In genomic region chr1:40161125-40161887, GRCh38 we compare ENCODE assay signal across 1 cellular context.
A peak's percentile ranks its signal among the peaks of the same experiment; 100 is the strongest.
TF ChIP-seq lines count a peak whose summit lies in the region.

RLF (plus strand) TSS chr1:40161387; CDS start chr1:40161400, 13 bp downstream.

TF ChIP-seq in K562, 482 proteins besides CTCF, POLR2A, EP300 and RAD21 (continued from another document and continues in another):
- no peak for TF ChIP-seq ZNF551 (CRISPR knock-in tag; IDR thresholded peaks at IDR 0.05)
- no peak for TF ChIP-seq ZBTB5 (IDR thresholded peaks at IDR 0.05)
- peak; percentile 83 for TF ChIP-seq JUND (IDR thresholded peaks at IDR 0.05; ENCODE audit: borderline replicate concordance, low read depth, low read length)
- no peak; the same call in 2 of the 3 replicates for TF ChIP-seq JUND (tag; IDR thresholded peaks at IDR 0.05; ENCODE audit: borderline replicate concordance, low read depth, low read length)
- no peak; the same call in 1 of the 2 replicates for TF ChIP-seq SMAD4 (CRISPR knock-in tag; conservative IDR thresholded peaks at IDR 0.05)
- no peak for TF ChIP-seq KLF16 (IDR thresholded peaks at IDR 0.05)
- TF ChIP-seq BACH1 (tag; IDR thresholded peaks at IDR 0.05) = no peak
- TF ChIP-seq JUNB (CRISPR knock-in tag; conservative IDR thresholded peaks at IDR 0.05) = no peak
- TF ChIP-seq ZNF175 (CRISPR knock-in tag; IDR thresholded peaks at IDR 0.05; ENCODE audit: low read depth) = no peak; the same call in 1 of the 2 replicates
- no peak; the same call in 1 of the 2 replicates for TF ChIP-seq NR1H2 (CRISPR knock-in tag; IDR thresholded peaks at IDR 0.05)
- TF ChIP-seq ZNF75A (CRISPR knock-in tag; IDR thresholded peaks at IDR 0.05) = no peak
- no peak for TF ChIP-seq ZNF184 (CRISPR knock-in tag; IDR thresholded peaks at IDR 0.05)
- no peak for TF ChIP-seq ZNF695 (CRISPR knock-in tag; IDR thresholded peaks at IDR 0.05)
- TF ChIP-seq, protein P1, sequence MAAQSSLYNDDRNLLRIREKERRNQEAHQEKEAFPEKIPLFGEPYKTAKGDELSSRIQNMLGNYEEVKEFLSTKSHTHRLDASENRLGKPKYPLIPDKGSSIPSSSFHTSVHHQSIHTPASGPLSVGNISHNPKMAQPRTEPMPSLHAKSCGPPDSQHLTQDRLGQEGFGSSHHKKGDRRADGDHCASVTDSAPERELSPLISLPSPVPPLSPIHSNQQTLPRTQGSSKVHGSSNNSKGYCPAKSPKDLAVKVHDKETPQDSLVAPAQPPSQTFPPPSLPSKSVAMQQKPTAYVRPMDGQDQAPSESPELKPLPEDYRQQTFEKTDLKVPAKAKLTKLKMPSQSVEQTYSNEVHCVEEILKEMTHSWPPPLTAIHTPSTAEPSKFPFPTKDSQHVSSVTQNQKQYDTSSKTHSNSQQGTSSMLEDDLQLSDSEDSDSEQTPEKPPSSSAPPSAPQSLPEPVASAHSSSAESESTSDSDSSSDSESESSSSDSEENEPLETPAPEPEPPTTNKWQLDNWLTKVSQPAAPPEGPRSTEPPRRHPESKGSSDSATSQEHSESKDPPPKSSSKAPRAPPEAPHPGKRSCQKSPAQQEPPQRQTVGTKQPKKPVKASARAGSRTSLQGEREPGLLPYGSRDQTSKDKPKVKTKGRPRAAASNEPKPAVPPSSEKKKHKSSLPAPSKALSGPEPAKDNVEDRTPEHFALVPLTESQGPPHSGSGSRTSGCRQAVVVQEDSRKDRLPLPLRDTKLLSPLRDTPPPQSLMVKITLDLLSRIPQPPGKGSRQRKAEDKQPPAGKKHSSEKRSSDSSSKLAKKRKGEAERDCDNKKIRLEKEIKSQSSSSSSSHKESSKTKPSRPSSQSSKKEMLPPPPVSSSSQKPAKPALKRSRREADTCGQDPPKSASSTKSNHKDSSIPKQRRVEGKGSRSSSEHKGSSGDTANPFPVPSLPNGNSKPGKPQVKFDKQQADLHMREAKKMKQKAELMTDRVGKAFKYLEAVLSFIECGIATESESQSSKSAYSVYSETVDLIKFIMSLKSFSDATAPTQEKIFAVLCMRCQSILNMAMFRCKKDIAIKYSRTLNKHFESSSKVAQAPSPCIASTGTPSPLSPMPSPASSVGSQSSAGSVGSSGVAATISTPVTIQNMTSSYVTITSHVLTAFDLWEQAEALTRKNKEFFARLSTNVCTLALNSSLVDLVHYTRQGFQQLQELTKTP (IDR thresholded peaks at IDR 0.05; ENCODE audit: low read depth in 1 of 2, partially characterized antibody in 2 of 2) = no peak
- no peak for TF ChIP-seq ATF6 (CRISPR knock-in tag; IDR thresholded peaks at IDR 0.05)
- no peak for TF ChIP-seq MTA2 (IDR thresholded peaks at IDR 0.05; ENCODE audit: low read depth)
- no peak for TF ChIP-seq ZKSCAN3 (CRISPR knock-in tag; IDR thresholded peaks at IDR 0.05)
- TF ChIP-seq ZBTB43 (CRISPR knock-in tag; IDR thresholded peaks at IDR 0.05) = no peak
- peak; percentile 38; the same call in 1 of the 2 replicates for TF ChIP-seq CBFB (CRISPR knock-in tag; IDR thresholded peaks at IDR 0.05)
- TF ChIP-seq, protein P2, sequence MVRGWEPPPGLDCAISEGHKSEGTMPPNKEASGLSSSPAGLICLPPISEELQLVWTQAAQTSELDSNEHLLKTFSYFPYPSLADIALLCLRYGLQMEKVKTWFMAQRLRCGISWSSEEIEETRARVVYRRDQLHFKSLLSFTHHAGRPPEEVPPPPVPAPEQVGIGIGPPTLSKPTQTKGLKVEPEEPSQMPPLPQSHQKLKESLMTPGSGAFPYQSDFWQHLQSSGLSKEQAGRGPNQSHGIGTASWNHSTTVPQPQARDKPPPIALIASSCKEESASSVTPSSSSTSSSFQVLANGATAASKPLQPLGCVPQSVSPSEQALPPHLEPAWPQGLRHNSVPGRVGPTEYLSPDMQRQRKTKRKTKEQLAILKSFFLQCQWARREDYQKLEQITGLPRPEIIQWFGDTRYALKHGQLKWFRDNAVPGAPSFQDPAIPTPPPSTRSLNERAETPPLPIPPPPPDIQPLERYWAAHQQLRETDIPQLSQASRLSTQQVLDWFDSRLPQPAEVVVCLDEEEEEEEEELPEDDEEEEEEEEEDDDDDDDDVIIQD (CRISPR knock-in tag; IDR thresholded peaks at IDR 0.05) = no peak
- no peak for TF ChIP-seq NCOA1 (IDR thresholded peaks at IDR 0.05; ENCODE audit: low read depth)
- TF ChIP-seq THRAP3 (IDR thresholded peaks at IDR 0.05; ENCODE audit: borderline replicate concordance) = no peak
- TF ChIP-seq TCF3 (CRISPR knock-in tag; IDR thresholded peaks at IDR 0.05) = no peak
- TF ChIP-seq IRF2 (CRISPR knock-in tag; IDR thresholded peaks at IDR 0.05) = no peak
- no peak for TF ChIP-seq MYNN (IDR thresholded peaks at IDR 0.05)
- TF ChIP-seq MYNN (CRISPR knock-in tag; IDR thresholded peaks at IDR 0.05) = no peak
- TF ChIP-seq PHTF2 (CRISPR knock-in tag; IDR thresholded peaks at IDR 0.05) = no peak
- peak; percentile 32 for TF ChIP-seq BRD9 (IDR thresholded peaks at IDR 0.05; ENCODE audit: low read depth, partially characterized antibody)
- peak; percentile 84 for TF ChIP-seq GMEB1 (CRISPR knock-in tag; IDR thresholded peaks at IDR 0.05)
- no peak for TF ChIP-seq ELK1 (CRISPR knock-in tag; IDR thresholded peaks at IDR 0.05)
- TF ChIP-seq GABPB2 (CRISPR knock-in tag; conservative IDR thresholded peaks at IDR 0.05) = no peak
- peak; percentile 98 for TF ChIP-seq USF2 (CRISPR knock-in tag; IDR thresholded peaks at IDR 0.05)
- TF ChIP-seq MECOM (CRISPR knock-in tag; IDR thresholded peaks at IDR 0.05) = no peak
- peak; percentile 92 for TF ChIP-seq RFX1 (IDR thresholded peaks at IDR 0.05)
- no peak for TF ChIP-seq RBM22 (IDR thresholded peaks at IDR 0.05; ENCODE audit: low read depth, low read length, poor library complexity, severe bottlenecking)
- TF ChIP-seq, protein P3, sequence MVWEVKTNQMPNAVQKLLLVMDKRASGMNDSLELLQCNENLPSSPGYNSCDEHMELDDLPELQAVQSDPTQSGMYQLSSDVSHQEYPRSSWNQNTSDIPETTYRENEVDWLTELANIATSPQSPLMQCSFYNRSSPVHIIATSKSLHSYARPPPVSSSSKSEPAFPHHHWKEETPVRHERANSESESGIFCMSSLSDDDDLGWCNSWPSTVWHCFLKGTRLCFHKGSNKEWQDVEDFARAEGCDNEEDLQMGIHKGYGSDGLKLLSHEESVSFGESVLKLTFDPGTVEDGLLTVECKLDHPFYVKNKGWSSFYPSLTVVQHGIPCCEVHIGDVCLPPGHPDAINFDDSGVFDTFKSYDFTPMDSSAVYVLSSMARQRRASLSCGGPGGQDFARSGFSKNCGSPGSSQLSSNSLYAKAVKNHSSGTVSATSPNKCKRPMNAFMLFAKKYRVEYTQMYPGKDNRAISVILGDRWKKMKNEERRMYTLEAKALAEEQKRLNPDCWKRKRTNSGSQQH (CRISPR knock-in tag; IDR thresholded peaks at IDR 0.05) = peak; percentile 18; the same call in 1 of the 2 replicates
- TF ChIP-seq ZKSCAN1 (IDR thresholded peaks at IDR 0.05; ENCODE audit: low read depth, low read length) = peak; percentile 88; the same call in 1 of the 2 replicates
- peak; percentile 100 for TF ChIP-seq ZBTB12 (CRISPR knock-in tag; IDR thresholded peaks at IDR 0.05)
- no peak for TF ChIP-seq GTF2E2 (tag; IDR thresholded peaks at IDR 0.05)
- TF ChIP-seq EZH2 (IDR thresholded peaks at IDR 0.05; ENCODE audit: borderline replicate concordance, low read depth, low read length) = no peak
- no peak for TF ChIP-seq ZNF354B (CRISPR knock-in tag; IDR thresholded peaks at IDR 0.05)
- TF ChIP-seq ZNF24 (IDR thresholded peaks at IDR 0.05) = no peak
- no peak for TF ChIP-seq XRCC4 (IDR thresholded peaks at IDR 0.05; ENCODE audit: extremely low read depth, insufficient read depth, insufficient read length)
- TF ChIP-seq CHD2 (IDR thresholded peaks at IDR 0.05; ENCODE audit: low read depth, low read length) = peak; percentile 52
